ENCODE assay signal across 2 cellular contexts in genomic region chr22:20225693-20225966, GRCh38.
TF ChIP-seq lines count a peak whose summit lies in the region.

No MANE protein-coding gene starts in this region.

TF ChIP-seq in GM12878, 131 proteins besides CTCF, POLR2A, EP300 and RAD21:
- TF ChIP-seq NFIC (IDR thresholded peaks at IDR 0.05; ENCODE audit: low read depth, low read length) (no peak), BCL3 (IDR thresholded peaks at IDR 0.05; ENCODE audit: borderline replicate concordance, insufficient read depth, low read depth, low read length, poor library complexity, severe bottlenecking) (peak; percentile 33)

TF ChIP-seq in endothelial cell of umbilical vein, 7 proteins besides CTCF, POLR2A, EP300 and RAD21:
- TF ChIP-seq GATA2 (IDR thresholded peaks at IDR 0.05; ENCODE audit: insufficient read depth, insufficient read length, low read depth, low read length) = no peak
- TF ChIP-seq, protein P1, sequence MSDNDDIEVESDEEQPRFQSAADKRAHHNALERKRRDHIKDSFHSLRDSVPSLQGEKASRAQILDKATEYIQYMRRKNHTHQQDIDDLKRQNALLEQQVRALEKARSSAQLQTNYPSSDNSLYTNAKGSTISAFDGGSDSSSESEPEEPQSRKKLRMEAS (IDR thresholded peaks at IDR 0.05; ENCODE audit: insufficient read depth, insufficient read length) = peak; percentile 33
